10 cellular contexts compared by ENCODE assay signal in the genomic region with DNA sequence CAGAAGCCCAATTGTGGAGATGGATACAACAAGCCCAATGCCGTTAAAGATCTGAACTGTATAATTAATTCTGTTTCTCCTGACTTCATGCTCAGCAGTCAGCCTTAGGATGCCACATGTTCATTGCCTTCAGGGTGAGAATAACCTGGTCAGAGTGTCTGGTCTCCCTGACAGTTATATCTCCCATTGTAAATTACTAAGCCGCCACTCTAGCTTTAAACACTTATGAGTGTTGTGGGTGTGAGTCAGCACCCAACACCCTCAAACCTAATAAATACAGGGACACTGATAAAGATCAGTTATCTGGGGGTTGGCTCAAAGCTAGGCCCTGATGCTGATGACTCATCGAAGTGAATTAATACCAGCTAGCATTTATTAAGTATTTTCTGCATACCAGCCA.
DNase-seq lines count a peak whose midpoint lies in the region; ATAC-seq and TF ChIP-seq lines count a peak whose summit lies in the region.
"Had no signal": no experiment of that assay in that cellular context is flagged by ENCODE, and none has a peak within 500 bp of the region (broad histone marks: within the 10 kb centered on the region; RNA-seq: fewer than 3 reads in every experiment).

No MANE protein-coding gene starts in this region.

- peak; percentile 60 to 88 for ATAC-seq in activated CD4-positive, CD25-positive, alpha-beta regulatory T cell treated with anti-CD3 and anti-CD28 coated beads, Interleukin-2, amount 50 U/mL, for 24 hours
- ATAC-seq in stimulated activated naive CD8-positive, alpha-beta T cell treated with anti-CD3 and anti-CD28 coated beads, Interleukin-15, Interleukin-2, amounts not matched to agents 100 U/mL and 50 U/mL, for 24 hours: peak; percentile 23

- H3K79me1 ChIP-seq in neuronal stem cell (ENCODE audit: low read depth, low read length): no peaks in the 10 kb centered on the region

- H3K27me3 ChIP-seq in tibial artery: no peaks in the 10 kb centered on the region
- H3K27me3 ChIP-seq in neuronal stem cell (ENCODE audit: control insufficient read depth in 3 of 3, insufficient read depth in 3 of 3, low read depth in 1 of 3, low read length in 3 of 3): peaks cover 0 to 6% (median 0%) of the 10 kb centered on the region in 3 experiments

- no peak for DNase-seq in activated CD4-positive, CD25-positive, alpha-beta regulatory T cell (lab: John Stamatoyannopoulos, UW)
- DNase-seq in RKO (ENCODE audit: low spot score) (peak; percentile 6), erythroblast (lab: John Stamatoyannopoulos, UW) (peak; percentile 54 to 66), NCI-H1092 (lab: John Stamatoyannopoulos, UW) (no peak), tibial artery (no peak), neuronal stem cell (ENCODE audit: low spot score) (no peak)
- DNase-seq in stimulated activated naive CD8-positive, alpha-beta T cell treated with anti-CD3 and anti-CD28 coated beads, Interleukin-15, Interleukin-2, amounts not matched to agents 100 U/mL and 50 U/mL, for 24 hours: no peak
- DNase-seq: activated CD4-positive, alpha-beta T cell treated with anti-CD3 and anti-CD28 coated beads, Interleukin-2, amount 10 ng/mL, durations not matched to agents 7 days and 5 days had no signal

- no peak overlapping the region for H2BK5ac ChIP-seq in neuronal stem cell (ENCODE audit: low read length)

- no peak overlapping the region for H3K9ac ChIP-seq in neuronal stem cell (ENCODE audit: low read depth, low read length, poor library complexity)

- no CpG with 5 or more reads among the region's 3 CpGs for WGBS in neuronal stem cell (ENCODE audit: extremely low coverage in 2 of 2, insufficient read length in 2 of 2, insufficient replicate concordance in 1 of 2), 2 donors

- TF ChIP-seq POLR2A in erythroblast (IDR thresholded peaks at IDR 0.05; ENCODE audit: low read length): no peak

- H4K91ac ChIP-seq in neuronal stem cell (ENCODE audit: low read depth, low read length, poor library complexity): no peak overlapping the region

- H3K4me2 ChIP-seq in neuronal stem cell (ENCODE audit: insufficient read depth, low read length, poor library complexity, severe bottlenecking): no peak overlapping the region

- H2BK15ac ChIP-seq in neuronal stem cell (ENCODE audit: low read length): no peak overlapping the region

- intact Hi-C loops in tibial artery (cut with DNase I; ENCODE audit: low total_unique reads): no loop called here

- no peak for TF ChIP-seq CTCF in tibial artery (IDR thresholded peaks at IDR 0.05)

- no peak overlapping the region for H2BK12ac ChIP-seq in neuronal stem cell (ENCODE audit: low read length)

- H3K4ac ChIP-seq in neuronal stem cell (ENCODE audit: low read length): no peak overlapping the region

- H3K23ac ChIP-seq in neuronal stem cell (ENCODE audit: low read depth, low read length, poor library complexity): no peak overlapping the region

- no peak overlapping the region for H2BK120ac ChIP-seq in neuronal stem cell (ENCODE audit: low read depth, low read length)

- no peak overlapping the region for H2AK5ac ChIP-seq in neuronal stem cell (ENCODE audit: low read depth, low read length)

- H3K27ac ChIP-seq in tibial artery (no peak overlapping the region), neuronal stem cell (replicated peaks; ENCODE audit: low read length) (no peak overlapping the region)
- H3K27ac ChIP-seq: tibial nerve had no signal

- H3K18ac ChIP-seq in neuronal stem cell (ENCODE audit: low read length): no peak overlapping the region

- H3K36me3 ChIP-seq in tibial artery: no peaks in the 10 kb centered on the region
- no peaks in the 10 kb centered on the region for H3K36me3 ChIP-seq in neuronal stem cell (replicated peaks in 1 of 2; ENCODE audit: control insufficient read depth in 2 of 2, insufficient read depth in 2 of 2, low read length in 2 of 2)
- H3K36me3 ChIP-seq: tibial nerve had no signal

- H4K8ac ChIP-seq in neuronal stem cell (ENCODE audit: low read depth, low read length): no peak overlapping the region

- no peaks in the 10 kb centered on the region for H3K4me1 ChIP-seq in tibial artery
- H3K4me1 ChIP-seq in neuronal stem cell (ENCODE audit: control insufficient read depth in 2 of 2, insufficient read depth in 1 of 2, low read depth in 1 of 2, low read length in 2 of 2): no peaks in the 10 kb centered on the region
- H3K4me1 ChIP-seq: tibial nerve had no signal

- no peak overlapping the region for H3K14ac ChIP-seq in neuronal stem cell (ENCODE audit: low read length)

- H3K4me3 ChIP-seq in tibial artery (no peak overlapping the region), neuronal stem cell (ENCODE audit: low read length in 2 of 2) (no peak overlapping the region)
- H3K4me3 ChIP-seq: tibial nerve had no signal

- H3K9me3 ChIP-seq in tibial artery (no peaks in the 10 kb centered on the region), neuronal stem cell (replicated peaks in 1 of 2; ENCODE audit: control insufficient read depth in 2 of 2, insufficient read depth in 1 of 2, low read depth in 1 of 2, low read length in 2 of 2) (no peaks in the 10 kb centered on the region)
- H3K9me3 ChIP-seq: tibial nerve had no signal

- no peak overlapping the region for H2AFZ ChIP-seq in neuronal stem cell (ENCODE audit: low read length)

Comparison
In these comparisons a context has a peak if more than half of its experiments do, and no peak if none do; other contexts are left out.
1. DNase-seq: peak in RKO (single experiment) and erythroblast (2 of 2); none in activated CD4-positive, CD25-positive, alpha-beta regulatory T cell (0 of 4), stimulated activated naive CD8-positive, alpha-beta T cell treated with anti-CD3 and anti-CD28 coated beads, Interleukin-15, Interleukin-2, amounts not matched to agents 100 U/mL and 50 U/mL, for 24 hours (single experiment), NCI-H1092 (single experiment), tibial artery (0 of 2) and neuronal stem cell (single experiment).